20 cellular contexts compared by ENCODE assay signal in the genomic region with DNA sequence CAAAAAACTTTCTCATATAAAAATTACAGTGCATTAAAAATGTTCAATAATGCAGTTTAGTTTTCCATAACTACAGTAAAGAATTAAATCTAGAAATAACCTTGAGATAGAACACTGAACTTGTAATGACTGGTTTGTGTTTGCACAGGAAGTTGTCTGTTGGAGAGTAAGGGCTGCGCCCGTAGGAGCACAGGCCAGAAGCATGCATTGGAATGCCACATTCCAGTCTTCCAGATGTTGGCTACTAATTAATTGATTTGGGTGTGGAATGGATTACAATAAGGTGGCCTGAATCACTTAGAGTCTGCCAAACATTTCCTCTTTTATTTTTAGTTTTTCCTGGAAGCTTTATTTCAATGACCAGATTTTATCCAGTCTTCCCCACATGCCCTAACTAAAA.
"Had no signal": no experiment of that assay in that cellular context is flagged by ENCODE, and none has a peak within 500 bp of the region (broad histone marks: within the 10 kb centered on the region; RNA-seq: fewer than 3 reads in every experiment).

No MANE protein-coding gene starts in this region.

- H3K4me3 Mint-ChIP-seq: memory B cell; naive thymus-derived CD4-positive, alpha-beta T cell; stimulated activated naive B cell treated with anti-CD40 and anti-IgM and Interleukin-4, amounts not matched to agents 10 μg/mL and 1 μg/mL and 100 μg/mL, for 72 hours had no signal

- DNase-seq: activated CD4-positive, alpha-beta T cell treated with anti-CD3 and anti-CD28 coated beads, Interleukin-2, amount 50 U/mL, for 1 hour; activated CD8-positive, alpha-beta memory T cell treated with anti-CD3 and anti-CD28 coated beads, Interleukin-2, amount 50 U/mL, for 4 hours; activated effector memory CD4-positive, alpha-beta T cell treated with anti-CD3 and anti-CD28 coated beads, Interleukin-2, amount 50 U/mL, for 16 hours; activated naive CD4-positive, alpha-beta T cell treated with anti-CD3 and anti-CD28 coated beads, Interleukin-2, amount 50 U/mL, for 16 hours; activated T-cell treated with anti-CD3 and anti-CD28 coated beads, Interleukin-2, amount 50 U/mL, for 48 hours; cortex of kidney; effector CD4-positive, alpha-beta T cell; esophagus squamous epithelium; islet precursor cell; left ventricle myocardium inferior; naive thymus-derived CD4-positive, alpha-beta T cell; ovary; stimulated activated CD4-positive, alpha-beta T cell treated with anti-CD3 and anti-CD28 coated beads, Interleukin-4, amount 100 ng/mL, for 24 hours; stimulated activated naive B cell treated with anti-CD40 and anti-IgM and Interleukin-4, amounts not matched to agents 10 μg/mL and 1 μg/mL and 100 μg/mL, for 72 hours; T-helper 1 cell; thyroid gland had no signal

- H3K27me3 Mint-ChIP-seq: memory B cell; naive thymus-derived CD4-positive, alpha-beta T cell; stimulated activated naive B cell treated with anti-CD40 and anti-IgM and Interleukin-4, amounts not matched to agents 10 μg/mL and 1 μg/mL and 100 μg/mL, for 72 hours had no signal

- ATAC-seq: activated CD4-positive, CD25-positive, alpha-beta regulatory T cell treated with anti-CD3 and anti-CD28 coated beads, Interleukin-2, amount 50 U/mL, for 24 hours; naive thymus-derived CD4-positive, alpha-beta T cell; sciatic nerve; stimulated activated naive B cell treated with anti-CD40 and anti-IgM and Interleukin-4, amounts not matched to agents 10 μg/mL and 1 μg/mL and 100 μg/mL, for 72 hours had no signal

- H3K36me3 Mint-ChIP-seq: memory B cell; naive thymus-derived CD4-positive, alpha-beta T cell; stimulated activated naive B cell treated with anti-CD40 and anti-IgM and Interleukin-4, amounts not matched to agents 10 μg/mL and 1 μg/mL and 100 μg/mL, for 72 hours had no signal

- H3K4me3 ChIP-seq: ascending aorta, esophagus squamous epithelium, left ventricle myocardium inferior, ovary, thyroid gland had no signal

- H3K27ac Mint-ChIP-seq: memory B cell; naive thymus-derived CD4-positive, alpha-beta T cell; stimulated activated naive B cell treated with anti-CD40 and anti-IgM and Interleukin-4, amounts not matched to agents 10 μg/mL and 1 μg/mL and 100 μg/mL, for 72 hours had no signal

- H3K4me1 Mint-ChIP-seq: memory B cell; naive thymus-derived CD4-positive, alpha-beta T cell; stimulated activated naive B cell treated with anti-CD40 and anti-IgM and Interleukin-4, amounts not matched to agents 10 μg/mL and 1 μg/mL and 100 μg/mL, for 72 hours had no signal

- H3K27me3 ChIP-seq: ascending aorta, esophagus squamous epithelium, ovary, thyroid gland had no signal

- H3K36me3 ChIP-seq: ascending aorta, esophagus squamous epithelium, left ventricle myocardium inferior, ovary, thyroid gland had no signal

- H3K9me3 Mint-ChIP-seq: memory B cell; stimulated activated naive B cell treated with anti-CD40 and anti-IgM and Interleukin-4, amounts not matched to agents 10 μg/mL and 1 μg/mL and 100 μg/mL, for 72 hours had no signal
